Comparison of ENCODE assay signal across 1 cellular context in the genomic region with DNA sequence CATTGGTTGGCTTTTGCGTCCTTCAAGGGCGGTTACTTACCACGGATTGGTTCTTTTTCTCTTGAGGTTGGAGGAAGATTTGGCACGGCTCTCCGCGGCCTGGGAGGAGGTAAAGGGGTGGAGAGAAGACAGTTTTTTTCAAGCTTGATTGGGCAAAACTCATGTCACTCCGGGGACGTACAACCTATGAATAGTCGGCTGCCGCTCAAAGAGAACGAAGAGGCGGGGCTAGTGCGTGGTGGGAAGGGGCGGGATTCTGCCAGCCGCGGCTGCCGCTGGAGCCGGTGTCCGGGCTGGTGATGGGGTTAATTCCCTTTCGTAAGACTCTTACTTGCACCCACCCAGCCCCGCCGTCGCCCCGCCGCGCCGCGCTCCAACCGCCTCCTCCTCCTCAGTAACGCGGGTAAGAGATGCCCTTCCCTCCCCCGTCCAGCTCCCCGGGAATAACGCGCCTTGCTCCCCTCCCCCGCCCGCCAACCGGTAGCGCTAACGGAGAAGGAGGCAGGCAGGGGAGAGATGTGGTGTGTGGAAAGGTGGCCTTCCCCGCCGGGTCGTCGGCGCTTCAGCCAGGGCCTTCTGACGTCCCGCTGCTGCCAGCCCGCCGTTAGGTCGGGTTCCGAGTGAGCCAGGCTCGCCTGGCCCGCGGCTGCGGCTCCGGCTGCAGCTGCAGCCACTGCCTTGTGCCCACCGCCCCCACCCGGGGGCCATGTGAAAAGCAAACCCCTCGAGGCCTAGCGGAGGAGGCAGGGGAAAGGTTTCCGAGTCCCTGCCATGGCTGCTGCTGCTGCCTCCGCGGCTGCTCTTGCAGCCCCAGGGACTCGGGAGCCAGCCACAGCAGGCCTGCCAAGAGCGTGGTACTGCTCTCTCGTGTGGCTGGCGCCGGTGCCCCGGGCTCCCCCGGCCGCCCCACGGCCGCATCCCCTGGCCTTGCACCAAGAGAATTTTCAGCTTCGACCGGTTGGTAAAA.
TF ChIP-seq lines count a peak whose summit lies in the region.

A gene (plus strand): TSS at position 254 of the 967 bp plus-strand sequence. CDS start 73,362 bp downstream, outside the sequence.

TF ChIP-seq in HEK293, 187 proteins besides CTCF, POLR2A, EP300 and RAD21 (continued from another document and continues in another):
- TF ChIP-seq, protein P1, sequence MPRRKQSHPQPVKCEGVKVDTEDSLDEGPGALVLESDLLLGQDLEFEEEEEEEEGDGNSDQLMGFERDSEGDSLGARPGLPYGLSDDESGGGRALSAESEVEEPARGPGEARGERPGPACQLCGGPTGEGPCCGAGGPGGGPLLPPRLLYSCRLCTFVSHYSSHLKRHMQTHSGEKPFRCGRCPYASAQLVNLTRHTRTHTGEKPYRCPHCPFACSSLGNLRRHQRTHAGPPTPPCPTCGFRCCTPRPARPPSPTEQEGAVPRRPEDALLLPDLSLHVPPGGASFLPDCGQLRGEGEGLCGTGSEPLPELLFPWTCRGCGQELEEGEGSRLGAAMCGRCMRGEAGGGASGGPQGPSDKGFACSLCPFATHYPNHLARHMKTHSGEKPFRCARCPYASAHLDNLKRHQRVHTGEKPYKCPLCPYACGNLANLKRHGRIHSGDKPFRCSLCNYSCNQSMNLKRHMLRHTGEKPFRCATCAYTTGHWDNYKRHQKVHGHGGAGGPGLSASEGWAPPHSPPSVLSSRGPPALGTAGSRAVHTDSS (tag by site-specific recombination; IDR thresholded peaks at IDR 0.05), result no peak
- TF ChIP-seq ZNF701 (tag by site-specific recombination; IDR thresholded peaks at IDR 0.05) (no peak), ZNF626 (tag by site-specific recombination; IDR thresholded peaks at IDR 0.05) (no peak), KLF8 (tag by site-specific recombination; IDR thresholded peaks at IDR 0.05) (peak; percentile 54; the same call in 1 of the 2 replicates), ZNF548 (tag by site-specific recombination; IDR thresholded peaks at IDR 0.05) (no peak), ZIC2 (tag by site-specific recombination; IDR thresholded peaks at IDR 0.05) (peak; percentile 57), GLI2 (tag by site-specific recombination; IDR thresholded peaks at IDR 0.05; ENCODE audit: borderline replicate concordance, low read depth) (no peak), ZFP41 (tag by site-specific recombination; IDR thresholded peaks at IDR 0.05; ENCODE audit: borderline replicate concordance) (no peak), HOXD13 (CRISPR knock-in tag; IDR thresholded peaks at IDR 0.05; ENCODE audit: borderline replicate concordance) (no peak), ZNF248 (tag by site-specific recombination; IDR thresholded peaks at IDR 0.05) (no peak), ZBTB48 (tag by site-specific recombination; IDR thresholded peaks at IDR 0.05) (peak; percentile 84; the same call in 1 of the 2 replicates), ZNF558 (tag by site-specific recombination; IDR thresholded peaks at IDR 0.05) (no peak), ZNF621 (tag by site-specific recombination; IDR thresholded peaks at IDR 0.05) (no peak), OVOL3 (tag by site-specific recombination; IDR thresholded peaks at IDR 0.05) (peak; percentile 58; the same call in 1 of the 2 replicates), OSR2 (tag by site-specific recombination; IDR thresholded peaks at IDR 0.05) (0 out of 2 replicates have a peak, but pooled peaks have one; percentile 53), ZBTB8A (tag by site-specific recombination; IDR thresholded peaks at IDR 0.05) (no peak; the same call in 1 of the 2 replicates), IKZF3 (tag by site-specific recombination; IDR thresholded peaks at IDR 0.05) (peak; percentile 72; the same call in 1 of the 2 replicates), BCL11B (tag by site-specific recombination; IDR thresholded peaks at IDR 0.05; ENCODE audit: low read depth) (no peak), ZNF274 (IDR thresholded peaks at IDR 0.05; ENCODE audit: low read length) (no peak), ZNF274 (tag by site-specific recombination; IDR thresholded peaks at IDR 0.05; ENCODE audit: borderline replicate concordance) (no peak), ZNF549 (tag by site-specific recombination; IDR thresholded peaks at IDR 0.05) (no peak), ZNF266 (tag by site-specific recombination; IDR thresholded peaks at IDR 0.05; ENCODE audit: low read depth) (no peak), ZNF37A (tag by site-specific recombination; IDR thresholded peaks at IDR 0.05) (no peak), ZNF571 (tag by site-specific recombination; IDR thresholded peaks at IDR 0.05) (no peak), ZNF155 (tag by site-specific recombination; IDR thresholded peaks at IDR 0.05) (no peak), ZSCAN23 (tag by site-specific recombination; IDR thresholded peaks at IDR 0.05) (no peak), ZNF610 (tag by site-specific recombination; IDR thresholded peaks at IDR 0.05; ENCODE audit: borderline replicate concordance) (no peak), ZNF221 (tag by site-specific recombination; IDR thresholded peaks at IDR 0.05; ENCODE audit: borderline replicate concordance) (no peak), ZNF394 (tag by site-specific recombination; IDR thresholded peaks at IDR 0.05; ENCODE audit: borderline replicate concordance) (peak; percentile 22; the same call in 1 of the 2 replicates), ZNF677 (tag by site-specific recombination; IDR thresholded peaks at IDR 0.05) (no peak)
- TF ChIP-seq, protein P2, sequence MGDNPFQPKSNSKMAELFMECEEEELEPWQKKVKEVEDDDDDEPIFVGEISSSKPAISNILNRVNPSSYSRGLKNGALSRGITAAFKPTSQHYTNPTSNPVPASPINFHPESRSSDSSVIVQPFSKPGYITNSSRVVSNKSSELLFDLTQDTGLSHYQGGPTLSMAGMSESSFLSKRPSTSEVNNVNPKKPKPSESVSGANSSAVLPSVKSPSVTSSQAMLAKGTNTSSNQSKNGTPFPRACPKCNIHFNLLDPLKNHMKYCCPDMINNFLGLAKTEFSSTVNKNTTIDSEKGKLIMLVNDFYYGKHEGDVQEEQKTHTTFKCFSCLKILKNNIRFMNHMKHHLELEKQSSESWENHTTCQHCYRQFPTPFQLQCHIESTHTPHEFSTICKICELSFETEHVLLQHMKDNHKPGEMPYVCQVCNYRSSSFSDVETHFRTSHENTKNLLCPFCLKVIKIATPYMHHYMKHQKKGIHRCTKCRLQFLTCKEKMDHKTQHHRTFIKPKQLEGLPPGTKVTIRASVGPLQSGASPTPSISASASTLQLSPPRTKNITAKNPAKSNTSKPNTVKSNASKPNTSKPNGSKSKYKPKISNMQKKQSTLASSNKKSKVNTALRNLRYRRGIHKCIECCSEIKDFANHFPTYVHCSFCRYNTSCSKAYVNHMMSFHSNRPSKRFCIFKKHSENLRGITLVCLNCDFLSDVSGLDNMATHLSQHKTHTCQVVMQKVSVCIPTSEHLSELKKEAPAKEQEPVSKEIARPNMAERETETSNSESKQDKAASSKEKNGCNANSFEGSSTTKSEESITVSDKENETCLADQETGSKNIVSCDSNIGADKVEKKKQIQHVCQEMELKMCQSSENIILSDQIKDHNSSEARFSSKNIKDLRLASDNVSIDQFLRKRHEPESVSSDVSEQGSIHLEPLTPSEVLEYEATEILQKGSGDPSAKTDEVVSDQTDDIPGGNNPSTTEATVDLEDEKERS (tag by site-specific recombination; IDR thresholded peaks at IDR 0.05), result no peak
- TF ChIP-seq, protein P3, sequence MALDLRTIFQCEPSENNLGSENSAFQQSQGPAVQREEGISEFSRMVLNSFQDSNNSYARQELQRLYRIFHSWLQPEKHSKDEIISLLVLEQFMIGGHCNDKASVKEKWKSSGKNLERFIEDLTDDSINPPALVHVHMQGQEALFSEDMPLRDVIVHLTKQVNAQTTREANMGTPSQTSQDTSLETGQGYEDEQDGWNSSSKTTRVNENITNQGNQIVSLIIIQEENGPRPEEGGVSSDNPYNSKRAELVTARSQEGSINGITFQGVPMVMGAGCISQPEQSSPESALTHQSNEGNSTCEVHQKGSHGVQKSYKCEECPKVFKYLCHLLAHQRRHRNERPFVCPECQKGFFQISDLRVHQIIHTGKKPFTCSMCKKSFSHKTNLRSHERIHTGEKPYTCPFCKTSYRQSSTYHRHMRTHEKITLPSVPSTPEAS (tag by site-specific recombination; IDR thresholded peaks at IDR 0.05), result no peak
- TF ChIP-seq, protein P4, sequence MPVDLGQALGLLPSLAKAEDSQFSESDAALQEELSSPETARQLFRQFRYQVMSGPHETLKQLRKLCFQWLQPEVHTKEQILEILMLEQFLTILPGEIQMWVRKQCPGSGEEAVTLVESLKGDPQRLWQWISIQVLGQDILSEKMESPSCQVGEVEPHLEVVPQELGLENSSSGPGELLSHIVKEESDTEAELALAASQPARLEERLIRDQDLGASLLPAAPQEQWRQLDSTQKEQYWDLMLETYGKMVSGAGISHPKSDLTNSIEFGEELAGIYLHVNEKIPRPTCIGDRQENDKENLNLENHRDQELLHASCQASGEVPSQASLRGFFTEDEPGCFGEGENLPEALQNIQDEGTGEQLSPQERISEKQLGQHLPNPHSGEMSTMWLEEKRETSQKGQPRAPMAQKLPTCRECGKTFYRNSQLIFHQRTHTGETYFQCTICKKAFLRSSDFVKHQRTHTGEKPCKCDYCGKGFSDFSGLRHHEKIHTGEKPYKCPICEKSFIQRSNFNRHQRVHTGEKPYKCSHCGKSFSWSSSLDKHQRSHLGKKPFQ (tag by site-specific recombination; IDR thresholded peaks at IDR 0.05), result no peak
- TF ChIP-seq, protein P5, sequence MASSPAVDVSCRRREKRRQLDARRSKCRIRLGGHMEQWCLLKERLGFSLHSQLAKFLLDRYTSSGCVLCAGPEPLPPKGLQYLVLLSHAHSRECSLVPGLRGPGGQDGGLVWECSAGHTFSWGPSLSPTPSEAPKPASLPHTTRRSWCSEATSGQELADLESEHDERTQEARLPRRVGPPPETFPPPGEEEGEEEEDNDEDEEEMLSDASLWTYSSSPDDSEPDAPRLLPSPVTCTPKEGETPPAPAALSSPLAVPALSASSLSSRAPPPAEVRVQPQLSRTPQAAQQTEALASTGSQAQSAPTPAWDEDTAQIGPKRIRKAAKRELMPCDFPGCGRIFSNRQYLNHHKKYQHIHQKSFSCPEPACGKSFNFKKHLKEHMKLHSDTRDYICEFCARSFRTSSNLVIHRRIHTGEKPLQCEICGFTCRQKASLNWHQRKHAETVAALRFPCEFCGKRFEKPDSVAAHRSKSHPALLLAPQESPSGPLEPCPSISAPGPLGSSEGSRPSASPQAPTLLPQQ (tag by site-specific recombination; IDR thresholded peaks at IDR 0.05), result 0 out of 2 replicates have a peak, but pooled peaks have one; percentile 17
- TF ChIP-seq, protein P6, sequence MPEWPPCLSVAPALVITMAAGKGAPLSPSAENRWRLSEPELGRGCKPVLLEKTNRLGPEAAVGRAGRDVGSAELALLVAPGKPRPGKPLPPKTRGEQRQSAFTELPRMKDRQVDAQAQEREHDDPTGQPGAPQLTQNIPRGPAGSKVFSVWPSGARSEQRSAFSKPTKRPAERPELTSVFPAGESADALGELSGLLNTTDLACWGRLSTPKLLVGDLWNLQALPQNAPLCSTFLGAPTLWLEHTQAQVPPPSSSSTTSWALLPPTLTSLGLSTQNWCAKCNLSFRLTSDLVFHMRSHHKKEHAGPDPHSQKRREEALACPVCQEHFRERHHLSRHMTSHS (tag by site-specific recombination; IDR thresholded peaks at IDR 0.05), result no peak
- TF ChIP-seq, protein P7, sequence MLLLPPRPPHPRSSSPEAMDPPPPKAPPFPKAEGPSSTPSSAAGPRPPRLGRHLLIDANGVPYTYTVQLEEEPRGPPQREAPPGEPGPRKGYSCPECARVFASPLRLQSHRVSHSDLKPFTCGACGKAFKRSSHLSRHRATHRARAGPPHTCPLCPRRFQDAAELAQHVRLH (tag by site-specific recombination; IDR thresholded peaks at IDR 0.05), result no peak
- TF ChIP-seq, protein P8, sequence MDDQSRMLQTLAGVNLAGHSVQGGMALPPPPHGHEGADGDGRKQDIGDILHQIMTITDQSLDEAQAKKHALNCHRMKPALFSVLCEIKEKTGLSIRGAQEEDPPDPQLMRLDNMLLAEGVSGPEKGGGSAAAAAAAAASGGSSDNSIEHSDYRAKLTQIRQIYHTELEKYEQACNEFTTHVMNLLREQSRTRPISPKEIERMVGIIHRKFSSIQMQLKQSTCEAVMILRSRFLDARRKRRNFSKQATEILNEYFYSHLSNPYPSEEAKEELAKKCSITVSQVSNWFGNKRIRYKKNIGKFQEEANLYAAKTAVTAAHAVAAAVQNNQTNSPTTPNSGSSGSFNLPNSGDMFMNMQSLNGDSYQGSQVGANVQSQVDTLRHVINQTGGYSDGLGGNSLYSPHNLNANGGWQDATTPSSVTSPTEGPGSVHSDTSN (CRISPR knock-in tag; IDR thresholded peaks at IDR 0.05), result peak; percentile 89; the same call in 1 of the 2 replicates
- TF ChIP-seq, protein P9, sequence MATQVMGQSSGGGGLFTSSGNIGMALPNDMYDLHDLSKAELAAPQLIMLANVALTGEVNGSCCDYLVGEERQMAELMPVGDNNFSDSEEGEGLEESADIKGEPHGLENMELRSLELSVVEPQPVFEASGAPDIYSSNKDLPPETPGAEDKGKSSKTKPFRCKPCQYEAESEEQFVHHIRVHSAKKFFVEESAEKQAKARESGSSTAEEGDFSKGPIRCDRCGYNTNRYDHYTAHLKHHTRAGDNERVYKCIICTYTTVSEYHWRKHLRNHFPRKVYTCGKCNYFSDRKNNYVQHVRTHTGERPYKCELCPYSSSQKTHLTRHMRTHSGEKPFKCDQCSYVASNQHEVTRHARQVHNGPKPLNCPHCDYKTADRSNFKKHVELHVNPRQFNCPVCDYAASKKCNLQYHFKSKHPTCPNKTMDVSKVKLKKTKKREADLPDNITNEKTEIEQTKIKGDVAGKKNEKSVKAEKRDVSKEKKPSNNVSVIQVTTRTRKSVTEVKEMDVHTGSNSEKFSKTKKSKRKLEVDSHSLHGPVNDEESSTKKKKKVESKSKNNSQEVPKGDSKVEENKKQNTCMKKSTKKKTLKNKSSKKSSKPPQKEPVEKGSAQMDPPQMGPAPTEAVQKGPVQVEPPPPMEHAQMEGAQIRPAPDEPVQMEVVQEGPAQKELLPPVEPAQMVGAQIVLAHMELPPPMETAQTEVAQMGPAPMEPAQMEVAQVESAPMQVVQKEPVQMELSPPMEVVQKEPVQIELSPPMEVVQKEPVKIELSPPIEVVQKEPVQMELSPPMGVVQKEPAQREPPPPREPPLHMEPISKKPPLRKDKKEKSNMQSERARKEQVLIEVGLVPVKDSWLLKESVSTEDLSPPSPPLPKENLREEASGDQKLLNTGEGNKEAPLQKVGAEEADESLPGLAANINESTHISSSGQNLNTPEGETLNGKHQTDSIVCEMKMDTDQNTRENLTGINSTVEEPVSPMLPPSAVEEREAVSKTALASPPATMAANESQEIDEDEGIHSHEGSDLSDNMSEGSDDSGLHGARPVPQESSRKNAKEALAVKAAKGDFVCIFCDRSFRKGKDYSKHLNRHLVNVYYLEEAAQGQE (tag by site-specific recombination; IDR thresholded peaks at IDR 0.05), result no peak
- TF ChIP-seq, protein P10, sequence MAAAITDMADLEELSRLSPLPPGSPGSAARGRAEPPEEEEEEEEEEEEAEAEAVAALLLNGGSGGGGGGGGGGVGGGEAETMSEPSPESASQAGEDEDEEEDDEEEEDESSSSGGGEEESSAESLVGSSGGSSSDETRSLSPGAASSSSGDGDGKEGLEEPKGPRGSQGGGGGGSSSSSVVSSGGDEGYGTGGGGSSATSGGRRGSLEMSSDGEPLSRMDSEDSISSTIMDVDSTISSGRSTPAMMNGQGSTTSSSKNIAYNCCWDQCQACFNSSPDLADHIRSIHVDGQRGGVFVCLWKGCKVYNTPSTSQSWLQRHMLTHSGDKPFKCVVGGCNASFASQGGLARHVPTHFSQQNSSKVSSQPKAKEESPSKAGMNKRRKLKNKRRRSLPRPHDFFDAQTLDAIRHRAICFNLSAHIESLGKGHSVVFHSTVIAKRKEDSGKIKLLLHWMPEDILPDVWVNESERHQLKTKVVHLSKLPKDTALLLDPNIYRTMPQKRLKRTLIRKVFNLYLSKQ (tag by site-specific recombination; IDR thresholded peaks at IDR 0.05; ENCODE audit: borderline replicate concordance), result no peak
